8 cellular contexts compared by ENCODE assay signal in genomic region chr7:2399848-2400587, GRCh38. TPM values are rescaled to one million over a fixed set of nuclear protein-coding genes. Genes with fewer than 3 reads are reported as not detected.
DNase-seq lines count a peak whose midpoint lies in the region; ATAC-seq, FAIRE-seq and TF ChIP-seq lines count a peak whose summit lies in the region.

No MANE protein-coding gene starts in this region.

- TF ChIP-seq CTCF in A549 (IDR thresholded peaks at IDR 0.05): no peak

- ATAC-seq in A549: peak; percentile 7 to 31; a peak in 3 of 6 replicates
- no peak for ATAC-seq in GM18517 (IDR thresholded peaks at IDR 0.05; ENCODE audit: unreplicated experiment)

- TF ChIP-seq RAD21 in A549 (conservative IDR thresholded peaks at IDR 0.05 in 1 of 2, IDR thresholded peaks at IDR 0.05 in 1 of 2): no peak

- no peak for FAIRE-seq in A549 (lab: Jason Lieb, UNC)

- DNase-seq in A549 (ENCODE audit: low read depth in 1 of 2, low spot score in 1 of 2) (peak; percentile 44 to 54), GOT3 (lab: John Stamatoyannopoulos, UW) (peak; percentile 55), NCI-H446 treated with DMSO at 0.1 percent for 48 hours (lab: John Stamatoyannopoulos, UW) (peak; percentile 36), astrocyte of the hippocampus (ENCODE audit: low read depth, low spot score) (peak; percentile 99), hypothalamus (lab: John Stamatoyannopoulos, UW) (peak in 33 of 51 donors; percentile 7 to 71 (median 45)), skeletal muscle cell (ENCODE audit: low read depth) (peak; percentile 93), retina (no peak)

- H3K4me1 ChIP-seq in A549: peaks cover 24% of the 10 kb centered on the region

- H3K4me2 ChIP-seq in A549: peak overlapping the region; percentile 81

- no peaks in the 10 kb centered on the region for H3K9me3 ChIP-seq in A549

- CTCF ChIA-PET in A549 (lab: Yijun Ruan, JAX): interaction anchor here (0.6 to 1.6 kb wide), 3 partner anchors 13 to 35 kb away, joined by 3 to 5 read pairs (median 4); no protein-coding TSS in a partner anchor

- H3K27ac ChIP-seq in A549: peak overlapping the region; percentile 74 to 77

- H3K4me3 ChIP-seq in A549 (no peak overlapping the region), skeletal muscle cell (ENCODE audit: low read depth, low read length) (no peak overlapping the region)

- no peak for TF ChIP-seq EP300 in A549 (IDR thresholded peaks at IDR 0.05)

- 31% methylated on average over 6 of the region's 6 CpGs for WGBS in A549 (ENCODE audit: missing lambda C conversion rate)

- POLR2A ChIA-PET in A549 (lab: Yijun Ruan, JAX): interaction anchor here (0.6 to 1.5 kb wide), 2 partner anchors 46 to 69 kb away, joined by 4 to 11 read pairs; partner anchors contain the start of gene EIF3B

- TF ChIP-seq POLR2A in A549 (IDR thresholded peaks at IDR 0.05; ENCODE audit: low read length): no peak

TF ChIP-seq in A549, 52 proteins besides CTCF, POLR2A, EP300 and RAD21:
- peak; percentile 8 for TF ChIP-seq ZFP36 (IDR thresholded peaks at IDR 0.05; ENCODE audit: borderline replicate concordance, partially characterized antibody)
- no peak for TF ChIP-seq BHLHE40 (IDR thresholded peaks at IDR 0.05; ENCODE audit: low read depth, low read length)
TF ChIP-seq in A549: peak in this region for 1.

RNA-seq across cellular contexts. Expression of gene CHST12, which starts 3.4 kb away (rescaled TPM):
- polyA plus RNA-seq in A549 (2011; rRNA removed) (5.6 and 6.2 TPM in 2 replicates), A549 (2017; fragmentation: RNase III; extraction: RNeasy Plus Mini Kit Qiagen cat#74134 plus additional on column Dnase treatment) (9.4 to 12.0 TPM (median 11.3 TPM) in 3 replicates)
- 14.8 and 22.4 TPM in 2 replicates for polyA plus RNA-seq in A549 (2012; cell fraction: cytosol; rRNA removed)
- polyA plus RNA-seq in A549 (2012; cell fraction: nucleus; rRNA removed): 21.2 and 32.0 TPM in 2 replicates
- polyA minus RNA-seq in A549 (2011; rRNA and poly(A)+ RNA removed): 2.6 and 3.6 TPM in 2 replicates

RNA-seq across cellular contexts. Expression of gene EIF3B, which starts 45.4 kb away (rescaled TPM):
- 180 and 219 TPM in 2 replicates for polyA plus RNA-seq in A549 (2011; rRNA removed)
- polyA plus RNA-seq in A549 (2012; cell fraction: cytosol; rRNA removed): 152 and 156 TPM in 2 replicates
- 311 and 370 TPM in 2 replicates for polyA plus RNA-seq in A549 (2012; cell fraction: nucleus; rRNA removed)
- polyA plus RNA-seq in A549 (2017; fragmentation: RNase III; extraction: RNeasy Plus Mini Kit Qiagen cat#74134 plus additional on column Dnase treatment): 206 to 230 TPM (median 207 TPM) in 3 replicates
- polyA minus RNA-seq in A549 (2011; rRNA and poly(A)+ RNA removed): 140 and 153 TPM in 2 replicates
